ENCODE assay signal across 8 cellular contexts in genomic region chr3:126752303-126753190, GRCh38. TPM values are rescaled to one million over a fixed set of nuclear protein-coding genes. Genes with fewer than 3 reads are reported as not detected.
A peak's percentile ranks its signal among the peaks of the same experiment; 100 is the strongest.
DNase-seq lines count a peak whose midpoint lies in the region; ATAC-seq, FAIRE-seq and TF ChIP-seq lines count a peak whose summit lies in the region.

No MANE protein-coding gene starts in this region.

- H3K4me3 ChIP-seq in kidney epithelial cell (ENCODE audit: low read depth, low read length): no peak overlapping the region

- DNase-seq in D721Med (ENCODE audit: insufficient read length, low spot score) (no peak), H4 (ENCODE audit: low spot score) (peak; percentile 83), NCI-H2029 treated with DMSO at 0.1 percent for 48 hours (lab: John Stamatoyannopoulos, UW) (peak; percentile 55), UCSD-AML1 (lab: John Stamatoyannopoulos, UW; ENCODE audit: unreplicated experiment) (peak; percentile 70), caudate nucleus (lab: John Stamatoyannopoulos, UW) (peak in 58 of 61 donors; percentile 5 to 81 (median 44)), kidney epithelial cell (ENCODE audit: low read depth) (no peak)
- peak; percentile 50 for DNase-seq in stimulated activated CD4-positive, alpha-beta T cell treated with anti-CD3 and anti-CD28 coated beads, Interleukin-1b, Interleukin-23, amount 100 ng/mL, for 48 hours

- no peaks in the 10 kb centered on the region for H3K36me3 ChIP-seq in kidney epithelial cell (ENCODE audit: control insufficient read depth, insufficient read depth, low read length)

- H3K27me3 ChIP-seq in kidney epithelial cell (ENCODE audit: control insufficient read depth, insufficient read depth, low read length): no peaks in the 10 kb centered on the region

- no peak for ATAC-seq in GM21717 (IDR thresholded peaks at IDR 0.05; ENCODE audit: unreplicated experiment)

- H3K27ac ChIP-seq in caudate nucleus (ENCODE audit: low read depth, low read length): no peak overlapping the region

- no peak for FAIRE-seq in D721Med (lab: Jason Lieb, UNC)

- TF ChIP-seq CTCF in D721Med (IDR thresholded peaks at IDR 0.05; ENCODE audit: insufficient read depth, missing control alignments) (peak; percentile 96), kidney epithelial cell (IDR thresholded peaks at IDR 0.05; ENCODE audit: insufficient read depth, low read length, poor library complexity, severe bottlenecking) (peak; percentile 96)

RNA-seq across cellular contexts. Expression of gene CHCHD6, which starts 48.5 kb away (rescaled TPM):
- 12.5 and 16.5 TPM in 2 replicates for total RNA-seq in H4 (2014; rRNA removed; shearing (Covaris generic))
- total RNA-seq in kidney epithelial cell: 28.7 and 30.1 TPM in 2 replicates

Comparison
In these comparisons a context has a peak if more than half of its experiments do, and no peak if none do; other contexts are left out.
1. DNase-seq: peak in H4 (single experiment), NCI-H2029 treated with DMSO at 0.1 percent for 48 hours (single experiment), UCSD-AML1 (single experiment), caudate nucleus (58 of 61) and stimulated activated CD4-positive, alpha-beta T cell treated with anti-CD3 and anti-CD28 coated beads, Interleukin-1b, Interleukin-23, amount 100 ng/mL, for 48 hours (single experiment); none in D721Med (single experiment) and kidney epithelial cell (single experiment).